ENCODE assay signal across 8 cellular contexts in genomic region chr2:110677530-110678456, GRCh38. TPM values are rescaled to one million over a fixed set of nuclear protein-coding genes. Genes with fewer than 3 reads are reported as not detected.
DNase-seq lines count a peak whose midpoint lies in the region; ATAC-seq and TF ChIP-seq lines count a peak whose summit lies in the region.

Gene BUB1, minus strand, starts transcription at chr2:110678063. Its CDS starts 68 bp downstream, at chr2:110677995.

- H3K36me3 ChIP-seq in right atrium auricular region: no peaks in the 10 kb centered on the region
- H3K36me3 ChIP-seq in vagina: no peaks in the 10 kb centered on the region

- TF ChIP-seq CTCF in right atrium auricular region (IDR thresholded peaks at IDR 0.05): no peak
- no peak for TF ChIP-seq CTCF in vagina (IDR thresholded peaks at IDR 0.05)

- no peaks in the 10 kb centered on the region for H3K27me3 ChIP-seq in right atrium auricular region
- no peaks in the 10 kb centered on the region for H3K27me3 ChIP-seq in vagina

- no peaks in the 10 kb centered on the region for H3K9me3 ChIP-seq in right atrium auricular region
- no peaks in the 10 kb centered on the region for H3K9me3 ChIP-seq in vagina

- H3K4me1 ChIP-seq in right atrium auricular region (peaks cover 0 to 27% of the 10 kb centered on the region in 2 donors), vagina (no peaks in the 10 kb centered on the region)

- DNase-seq in NCI-H187 (lab: John Stamatoyannopoulos, UW): peak; percentile 62 to 83
- peak; percentile 89 to 97 (median 92) for DNase-seq in T-helper 2 cell
- DNase-seq in anterior cingulate cortex (lab: John Stamatoyannopoulos, UW): peak; percentile 56 to 97 (median 91)
- DNase-seq in right atrium auricular region (ENCODE audit: low spot score): peak; percentile 97
- peak; percentile 82 for DNase-seq in pulmonary artery endothelial cell (ENCODE audit: low read depth, low spot score)
- peak in 1 of 2 donors; percentile 98 for DNase-seq in vagina (ENCODE audit: extremely low spot score in 2 of 2)

- ATAC-seq in GM18498 (IDR thresholded peaks at IDR 0.05; ENCODE audit: unreplicated experiment) (peak; percentile 76), HG02938 (IDR thresholded peaks at IDR 0.05; ENCODE audit: unreplicated experiment) (peak; percentile 65)

- H3K27ac ChIP-seq in right atrium auricular region (peak within 1 kb of the TSS; percentile 82 to 91), vagina (peak within 1 kb of the TSS; percentile 92)

- TF ChIP-seq POLR2A in vagina (IDR thresholded peaks at IDR 0.05): peak in 1 of 2 donors; percentile 81

- peak within 1 kb of the TSS; percentile 58 to 74 for H3K4me3 ChIP-seq in right atrium auricular region
- H3K4me3 ChIP-seq in vagina: peak within 1 kb of the TSS; percentile 59 to 68

- intact Hi-C loops in vagina (cut with DNase I): no loop called here

RNA-seq across cellular contexts. Expression of gene BUB1, which starts in this region (rescaled TPM):
- 1 to 10 TPM in 1 of 2 donors, under 1 TPM in 1; 0.28 to 1.4 TPM for total RNA-seq in right atrium auricular region
- 27.7 and 101 TPM in 2 replicates for total RNA-seq in pulmonary artery endothelial cell
- 5.4 TPM for total RNA-seq in vagina
